In the genomic region with DNA sequence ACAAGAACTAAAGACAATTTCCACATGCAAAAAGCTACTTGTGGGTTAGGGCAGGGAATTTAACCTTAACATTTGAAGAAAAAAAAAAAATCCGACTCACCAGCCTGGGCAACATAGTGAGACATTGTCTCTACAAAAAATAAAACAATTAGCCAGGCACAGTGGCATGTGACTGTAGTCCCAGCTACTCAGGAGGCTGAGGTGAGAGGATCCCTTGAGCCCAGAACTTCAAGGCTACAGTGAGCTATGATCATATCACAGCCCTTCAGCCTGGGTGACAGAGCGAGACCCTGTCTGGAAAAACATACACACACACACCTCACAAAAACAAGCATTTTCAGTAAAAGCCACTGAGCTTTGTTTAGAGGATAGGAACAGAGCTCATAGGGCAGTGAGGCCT, we compare ENCODE assay signal across 23 cellular contexts.
"Had no signal": no experiment of that assay in that cellular context is flagged by ENCODE, and none has a peak within 500 bp of the region (broad histone marks: within the 10 kb centered on the region; RNA-seq: fewer than 3 reads in every experiment).

No MANE protein-coding gene starts in this region.

- H3K9me3 Mint-ChIP-seq: activated naive CD4-positive, alpha-beta T cell treated with anti-CD3 and anti-CD28 coated beads, Interleukin-2, amount 50 U/mL, for 72 hours; activated T-helper 17 cell treated with anti-CD3 and anti-CD28 coated beads, Interleukin-2, amount 50 U/mL, for 72 hours; natural killer cell treated with Interleukin-12 subunit alpha and Interleukin-12 subunit beta and Interleukin-15 and Interleukin-18, amount 100 ng/mL, for 72 hours; stimulated activated effector memory CD8-positive, alpha-beta T cell treated with anti-CD3 and anti-CD28 coated beads, Interleukin-12 subunit alpha, Interleukin-12 subunit beta, amount 100 ng/mL, for 72 hours; WTC11 had no signal

- H3K36me3 ChIP-seq: stomach, suprapubic skin, transverse colon had no signal

- ATAC-seq: activated naive CD4-positive, alpha-beta T cell treated with anti-CD3 and anti-CD28 coated beads, Interleukin-2, amount 50 U/mL, for 72 hours; activated T-helper 17 cell treated with anti-CD3 and anti-CD28 coated beads, Interleukin-2, amount 50 U/mL, for 72 hours; esophagus mucosa; left ventricle myocardium superior; natural killer cell treated with Interleukin-12 subunit alpha and Interleukin-12 subunit beta and Interleukin-15 and Interleukin-18, amount 100 ng/mL, for 72 hours; sciatic nerve; stimulated activated effector memory CD8-positive, alpha-beta T cell treated with anti-CD3 and anti-CD28 coated beads, Interleukin-12 subunit alpha, Interleukin-12 subunit beta, amount 100 ng/mL, for 72 hours; WTC11 had no signal

- H3K36me3 Mint-ChIP-seq: activated naive CD4-positive, alpha-beta T cell treated with anti-CD3 and anti-CD28 coated beads, Interleukin-2, amount 50 U/mL, for 72 hours; brain; natural killer cell treated with Interleukin-12 subunit alpha and Interleukin-12 subunit beta and Interleukin-15 and Interleukin-18, amount 100 ng/mL, for 72 hours; stimulated activated effector memory CD8-positive, alpha-beta T cell treated with anti-CD3 and anti-CD28 coated beads, Interleukin-12 subunit alpha, Interleukin-12 subunit beta, amount 100 ng/mL, for 72 hours; WTC11 had no signal

- H3K9me3 ChIP-seq: stomach, suprapubic skin, transverse colon had no signal

- H3K27ac ChIP-seq: suprapubic skin had no signal

- H3K4me3 ChIP-seq: stomach, suprapubic skin, transverse colon had no signal

- FAIRE-seq: small intestine, urothelium cell line had no signal

- H3K27me3 Mint-ChIP-seq: activated T-helper 17 cell treated with anti-CD3 and anti-CD28 coated beads, Interleukin-2, amount 50 U/mL, for 72 hours; natural killer cell treated with Interleukin-12 subunit alpha and Interleukin-12 subunit beta and Interleukin-15 and Interleukin-18, amount 100 ng/mL, for 72 hours had no signal

- H3K27ac Mint-ChIP-seq: activated naive CD4-positive, alpha-beta T cell treated with anti-CD3 and anti-CD28 coated beads, Interleukin-2, amount 50 U/mL, for 72 hours; activated T-helper 17 cell treated with anti-CD3 and anti-CD28 coated beads, Interleukin-2, amount 50 U/mL, for 72 hours; stimulated activated effector memory CD8-positive, alpha-beta T cell treated with anti-CD3 and anti-CD28 coated beads, Interleukin-12 subunit alpha, Interleukin-12 subunit beta, amount 100 ng/mL, for 72 hours; WTC11 had no signal

- H3K4me3 Mint-ChIP-seq: activated T-helper 17 cell treated with anti-CD3 and anti-CD28 coated beads, Interleukin-2, amount 50 U/mL, for 72 hours; brain; natural killer cell treated with Interleukin-12 subunit alpha and Interleukin-12 subunit beta and Interleukin-15 and Interleukin-18, amount 100 ng/mL, for 72 hours; stimulated activated effector memory CD8-positive, alpha-beta T cell treated with anti-CD3 and anti-CD28 coated beads, Interleukin-12 subunit alpha, Interleukin-12 subunit beta, amount 100 ng/mL, for 72 hours; WTC11 had no signal

- H3K4me1 Mint-ChIP-seq: stimulated activated effector memory CD8-positive, alpha-beta T cell treated with anti-CD3 and anti-CD28 coated beads, Interleukin-12 subunit alpha, Interleukin-12 subunit beta, amount 100 ng/mL, for 72 hours had no signal

- DNase-seq: activated T-cell treated with anti-CD3 and anti-CD28 coated beads, Interleukin-2, amount 50 U/mL, for 1 hour; aorta; dermis blood vessel endothelial cell; effector CD8-positive, alpha-beta T cell; foreskin melanocyte; glutamatergic neuron; hippocampal formation; left ventricle myocardium superior; small intestine; stimulated activated CD4-positive, alpha-beta T cell treated with anti-CD3 and anti-CD28 coated beads, Interleukin-2, amount 100 ng/mL, for 24 hours; stomach; T-helper 9 cell; transverse colon had no signal

- H3K27me3 ChIP-seq: stomach, suprapubic skin, transverse colon had no signal
